10 cellular contexts compared by ENCODE assay signal in the genomic region with DNA sequence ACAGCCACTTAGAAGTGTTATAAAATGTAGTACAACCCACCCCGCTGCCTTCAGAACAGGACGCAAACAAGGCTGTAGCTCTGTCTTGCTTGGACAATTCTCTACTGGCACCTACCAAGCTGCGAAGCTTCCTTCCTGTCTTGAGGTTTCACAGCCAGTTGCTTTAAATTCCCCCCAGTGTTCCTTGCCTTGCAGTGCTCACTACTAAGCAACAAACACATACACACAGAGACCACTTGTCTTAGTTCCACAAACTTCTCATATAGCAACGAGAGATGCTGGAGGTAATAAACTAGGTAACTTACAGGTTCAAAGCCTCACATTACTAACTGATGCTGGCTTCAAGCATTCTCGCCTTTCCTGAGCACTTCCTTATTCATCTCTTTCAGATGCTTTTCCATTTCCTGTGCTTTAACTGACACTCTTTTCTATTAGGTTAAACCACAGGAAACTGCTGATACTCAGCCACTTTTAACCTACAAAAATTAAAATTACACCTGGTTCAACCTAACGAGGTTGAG.
DNase-seq lines count a peak whose midpoint lies in the region; ATAC-seq and TF ChIP-seq lines count a peak whose summit lies in the region.
"Had no signal": no experiment of that assay in that cellular context is flagged by ENCODE, and none has a peak within 500 bp of the region (broad histone marks: within the 10 kb centered on the region; RNA-seq: fewer than 3 reads in every experiment).

No MANE protein-coding gene starts in this region.

- H3K9me3 ChIP-seq in CD4-positive, alpha-beta T cell (ENCODE audit: control insufficient read depth, low read length) = peaks cover 21% of the 10 kb centered on the region
- peaks cover 0 to 17% (median 17%) of the 10 kb centered on the region in 3 donors for H3K9me3 ChIP-seq in tibial artery

- DNase-seq in CD4-positive, alpha-beta T cell = peak in 5 of 10 experiments; percentile 5 to 23 (median 6)
- peak; percentile 11 for DNase-seq in effector CD4-positive, alpha-beta T cell
- no peak for DNase-seq in tibial artery
- no peak for DNase-seq in cerebellar cortex (ENCODE audit: low spot score)
- no peak for DNase-seq in NCI-H146 (lab: John Stamatoyannopoulos, UW)
- DNase-seq in retina = no peak
- DNase-seq: dorsolateral prefrontal cortex, NCI-H1417 treated with DMSO at 0.1 percent for 48 hours had no signal

- peaks cover 28% of the 10 kb centered on the region for H3K4me1 Mint-ChIP-seq in CD4-positive, alpha-beta T cell (ENCODE audit: low read depth)

- no peak overlapping the region for H3K4me3 ChIP-seq in tibial artery
- H3K4me3 ChIP-seq: dorsolateral prefrontal cortex had no signal

- H3K36me3 Mint-ChIP-seq in CD4-positive, alpha-beta T cell (ENCODE audit: low read depth) = peaks cover 6% of the 10 kb centered on the region

- H3K9me3 Mint-ChIP-seq in CD4-positive, alpha-beta T cell = peaks cover 10% of the 10 kb centered on the region

- TF ChIP-seq CTCF in CD4-positive, alpha-beta T cell (IDR thresholded peaks at IDR 0.05) = no peak
- TF ChIP-seq CTCF in tibial artery (IDR thresholded peaks at IDR 0.05) = no peak

- no peaks in the 10 kb centered on the region for H3K27me3 Mint-ChIP-seq in CD4-positive, alpha-beta T cell

- POLR2A ChIA-PET in CD4-positive, alpha-beta T cell (lab: Charles Lee) = no interaction called here

- peak overlapping the region; percentile 50 for H3K27ac Mint-ChIP-seq in CD4-positive, alpha-beta T cell

- peak; percentile 49 for ATAC-seq in CD4-positive, alpha-beta T cell (ENCODE audit: poor library complexity)
- ATAC-seq in GM19452 (IDR thresholded peaks at IDR 0.05; ENCODE audit: unreplicated experiment) (peak; percentile 85), HG03565 (IDR thresholded peaks at IDR 0.05; ENCODE audit: unreplicated experiment) (peak; percentile 56)

- intact Hi-C loops in CD4-positive, alpha-beta T cell (cut with DNase I, micrococcal nuclease) = no loop called here
- intact Hi-C loops in tibial artery (cut with DNase I; ENCODE audit: low total_unique reads) = no loop called here

- H3K27ac ChIP-seq in CD4-positive, alpha-beta T cell (ENCODE audit: low read depth, low read length) = no peak overlapping the region
- H3K27ac ChIP-seq in tibial artery = no peak overlapping the region
- H3K27ac ChIP-seq: dorsolateral prefrontal cortex had no signal

- no peaks in the 10 kb centered on the region for H3K4me1 ChIP-seq in tibial artery

- no peaks in the 10 kb centered on the region for H3K27me3 ChIP-seq in CD4-positive, alpha-beta T cell (ENCODE audit: control insufficient read depth, insufficient read depth, low read length)
- H3K27me3 ChIP-seq in tibial artery = no peaks in the 10 kb centered on the region

- peak overlapping the region; percentile 31 for H3K4me3 Mint-ChIP-seq in CD4-positive, alpha-beta T cell

- CTCF ChIA-PET in CD4-positive, alpha-beta T cell (lab: Charles Lee) = no interaction called here

- no peaks in the 10 kb centered on the region for H3K36me3 ChIP-seq in tibial artery
